2 cellular contexts compared by ENCODE assay signal in genomic region chr17:12507046-12507445, GRCh38.
TF ChIP-seq lines count a peak whose summit lies in the region.

No MANE protein-coding gene starts in this region.

TF ChIP-seq in IMR-90, 13 proteins besides CTCF, POLR2A, EP300 and RAD21:
- TF ChIP-seq MXI1 (IDR thresholded peaks at IDR 0.05; ENCODE audit: borderline replicate concordance, low read depth, low read length), result no peak
- TF ChIP-seq BHLHE40 (IDR thresholded peaks at IDR 0.05; ENCODE audit: low read depth, low read length), result no peak
- no peak for TF ChIP-seq SMC3 (IDR thresholded peaks at IDR 0.05; ENCODE audit: low read depth, low read length)
- TF ChIP-seq RCOR1 (IDR thresholded peaks at IDR 0.05; ENCODE audit: insufficient replicate concordance, low read length), result no peak
- no peak for TF ChIP-seq MAFK (IDR thresholded peaks at IDR 0.05; ENCODE audit: low read depth, low read length)
- TF ChIP-seq MAZ (IDR thresholded peaks at IDR 0.05; ENCODE audit: borderline replicate concordance, low read depth, low read length), result no peak
- TF ChIP-seq CHD1 (IDR thresholded peaks at IDR 0.05; ENCODE audit: low read depth, low read length), result no peak
- no peak for TF ChIP-seq ELK1 (IDR thresholded peaks at IDR 0.05; ENCODE audit: borderline replicate concordance, low read depth, low read length)
- no peak for TF ChIP-seq CEBPB (IDR thresholded peaks at IDR 0.05; ENCODE audit: low read depth, low read length)
- TF ChIP-seq USF2 (IDR thresholded peaks at IDR 0.05; ENCODE audit: low read depth, low read length), result no peak
- TF ChIP-seq RFX5 (IDR thresholded peaks at IDR 0.05; ENCODE audit: low read depth, low read length), result no peak
- no peak for TF ChIP-seq NFE2L2 (IDR thresholded peaks at IDR 0.05; ENCODE audit: low read depth, low read length)
- no peak for TF ChIP-seq FOS (IDR thresholded peaks at IDR 0.05; ENCODE audit: low read depth, low read length)

TF ChIP-seq in H1, 55 proteins besides CTCF, POLR2A, EP300 and RAD21:
- TF ChIP-seq ATF2 (IDR thresholded peaks at IDR 0.05; ENCODE audit: low read length) (no peak), USF2 (IDR thresholded peaks at IDR 0.05; ENCODE audit: low read length) (no peak), CHD2 (IDR thresholded peaks at IDR 0.05; ENCODE audit: low read length) (no peak), EGR1 (IDR thresholded peaks at IDR 0.05; ENCODE audit: borderline replicate concordance, low read depth, low read length) (no peak), TBP (IDR thresholded peaks at IDR 0.05; ENCODE audit: low read depth, low read length) (no peak), KDM4A (IDR thresholded peaks at IDR 0.05; ENCODE audit: low read depth, low read length, severe bottlenecking) (no peak), CEBPB (IDR thresholded peaks at IDR 0.05; ENCODE audit: low read depth, low read length) (no peak), HDAC2 (IDR thresholded peaks at IDR 0.05; ENCODE audit: borderline replicate concordance in 1 of 2, low read depth in 2 of 2, low read length in 2 of 2) (no peak), NRF1 (IDR thresholded peaks at IDR 0.05; ENCODE audit: low read depth, low read length) (no peak), SIN3A (conservative IDR thresholded peaks at IDR 0.05 in 1 of 2, IDR thresholded peaks at IDR 0.05 in 1 of 2; ENCODE audit: low read depth in 1 of 2, low read length in 2 of 2) (no peak), JUN (IDR thresholded peaks at IDR 0.05; ENCODE audit: low read depth, low read length) (no peak), JUND (IDR thresholded peaks at IDR 0.05; ENCODE audit: low read length) (no peak), BRCA1 (IDR thresholded peaks at IDR 0.05; ENCODE audit: low read depth, low read length) (no peak), POU5F1 (IDR thresholded peaks at IDR 0.05; ENCODE audit: low read depth, low read length) (no peak)
